ENCODE assay signal across 8 cellular contexts in genomic region chr22:41831383-41831782, GRCh38. TPM values are rescaled to one million over a fixed set of nuclear protein-coding genes. Genes with fewer than 3 reads are reported as not detected.
DNase-seq lines count a peak whose midpoint lies in the region; ATAC-seq, FAIRE-seq and TF ChIP-seq lines count a peak whose summit lies in the region.

No MANE protein-coding gene starts in this region.

- H3K27me3 ChIP-seq in PC-9 (ENCODE audit: insufficient read depth, low read depth) (no peaks in the 10 kb centered on the region), endothelial cell of umbilical vein (ENCODE audit: control insufficient read depth in 2 of 2, insufficient read depth in 2 of 2, low read length in 2 of 2) (no peaks in the 10 kb centered on the region)

- no peak for ATAC-seq in HG03354 (IDR thresholded peaks at IDR 0.05; ENCODE audit: poor library complexity, severe bottlenecking, unreplicated experiment)

- H4K20me1 ChIP-seq in PC-9 (ENCODE audit: insufficient read depth), result peaks cover 7% of the 10 kb centered on the region; the same call in 1 of the 2 replicates
- no peaks in the 10 kb centered on the region for H4K20me1 ChIP-seq in endothelial cell of umbilical vein (replicated peaks; ENCODE audit: control insufficient read depth, extremely low read depth, insufficient read depth, low read length)

- TF ChIP-seq POLR2A in endothelial cell of umbilical vein (IDR thresholded peaks at IDR 0.05; ENCODE audit: low read depth, low read length), result no peak

- H2AFZ ChIP-seq in PC-9, result no peak overlapping the region
- no peak overlapping the region for H2AFZ ChIP-seq in endothelial cell of umbilical vein (ENCODE audit: low read depth, low read length)

- no peaks in the 10 kb centered on the region for H3K9me1 ChIP-seq in endothelial cell of umbilical vein (replicated peaks; ENCODE audit: control insufficient read depth, extremely low read depth, insufficient read depth, low read length)

- H3K27ac ChIP-seq in PC-9 (peak overlapping the region; percentile 77; the same call in 1 of the 2 replicates), endothelial cell of umbilical vein (ENCODE audit: insufficient read depth, low read depth, low read length) (peak overlapping the region; percentile 73)

- intact Hi-C loops in PC-9 (cut with micrococcal nuclease; ENCODE audit: unreplicated experiment), result no loop called here
- intact Hi-C loops in endothelial cell of umbilical vein (cut with micrococcal nuclease), result no loop called here

- H3K9me2 ChIP-seq in PC-9 (ENCODE audit: insufficient read depth), result no peaks in the 10 kb centered on the region

- peaks cover 17% of the 10 kb centered on the region; the same call in 1 of the 2 replicates for H3F3A ChIP-seq in PC-9 (ENCODE audit: insufficient read depth, low read depth)

- TF ChIP-seq CTCF in PC-9 (conservative IDR thresholded peaks at IDR 0.05) (no peak), endothelial cell of umbilical vein (IDR thresholded peaks at IDR 0.05; ENCODE audit: extremely low read depth in 1 of 2, insufficient read depth in 1 of 2, low read depth in 1 of 2, low read length in 2 of 2) (no peak)

- dilution Hi-C loops in endothelial cell of umbilical vein (cut with MboI; ENCODE audit: extremely low pct_ligation_motif_present, low sequenced_read_pairs), result no loop called here

- DNase-seq in NCI-H446 treated with DMSO at 0.1 percent for 48 hours (lab: John Stamatoyannopoulos, UW) (peak; percentile 8), NCI-H446 (lab: John Stamatoyannopoulos, UW) (no peak), PC-9 (no peak), endothelial cell of umbilical vein (ENCODE audit: low read depth, low spot score) (peak; percentile 18), pulmonary artery endothelial cell (ENCODE audit: low read depth, low spot score) (peak; percentile 17), inferior parietal cortex (ENCODE audit: extremely low spot score) (no peak), NCI-H345 (lab: John Stamatoyannopoulos, UW) (no peak)

- H3K4me3 ChIP-seq in PC-9 (no peak overlapping the region), endothelial cell of umbilical vein (replicated peaks in 1 of 3; ENCODE audit: insufficient read depth in 1 of 3, low read depth in 1 of 3, low read length in 3 of 3) (no peak overlapping the region)

- H3K79me2 ChIP-seq in PC-9 (ENCODE audit: low read depth) (peaks cover 44% of the 10 kb centered on the region), endothelial cell of umbilical vein (ENCODE audit: control insufficient read depth, insufficient read depth, low read length) (peaks cover 30% of the 10 kb centered on the region)

- H3K4me1 ChIP-seq in PC-9 (replicated peaks; ENCODE audit: insufficient read depth), result peaks cover 21% of the 10 kb centered on the region
- peaks cover 16% of the 10 kb centered on the region for H3K4me1 ChIP-seq in endothelial cell of umbilical vein (ENCODE audit: control insufficient read depth, extremely low read depth, insufficient read depth, low read length)

- no peak for FAIRE-seq in endothelial cell of umbilical vein (lab: Jason Lieb, UNC)

- POLR2A ChIA-PET in PC-9 (lab: Charles Lee; ENCODE audit: unreplicated experiment), result interaction anchor here (0.5 kb wide), 1 partner anchor 1679 kb away, joined by 5 read pairs; no protein-coding TSS in a partner anchor
- POLR2A ChIA-PET in endothelial cell of umbilical vein (lab: Charles Lee), result interaction anchor here (1.3 kb wide), 1 partner anchor 31 kb away, joined by 3 read pairs; the partner anchor contains the start of gene CCDC134

- CTCF ChIA-PET in PC-9 (lab: Charles Lee) (interaction anchor here (0.6 kb wide), 1 partner anchor 85 kb away, joined by 4 read pairs; no protein-coding TSS in a partner anchor), endothelial cell of umbilical vein (lab: Charles Lee) (interaction anchor here (1.0 to 2.4 kb wide), 5 partner anchors 9 to 134 kb away, joined by 3 to 16 read pairs (median 6); partner anchors contain the start of gene CENPM)

- H3K36me3 ChIP-seq in PC-9 (ENCODE audit: low read depth) (peaks cover 19% of the 10 kb centered on the region), endothelial cell of umbilical vein (ENCODE audit: control insufficient read depth in 2 of 2, extremely low read depth in 1 of 2, insufficient read depth in 2 of 2, low read length in 2 of 2) (peaks cover 0 to 5% of the 10 kb centered on the region in 2 experiments)

- peak overlapping the region; percentile 79; the same call in 1 of the 2 replicates for H3K4me2 ChIP-seq in PC-9
- H3K4me2 ChIP-seq in endothelial cell of umbilical vein (ENCODE audit: insufficient read depth, low read length), result no peak overlapping the region

- H3K9me3 ChIP-seq in PC-9 (ENCODE audit: insufficient read depth, low read depth) (no peaks in the 10 kb centered on the region), endothelial cell of umbilical vein (replicated peaks; ENCODE audit: control insufficient read depth, insufficient read depth, low read length) (no peaks in the 10 kb centered on the region)

- BruUV-seq in PC-9 (replicated peaks; lab: Mats Ljungman, UMichigan), result no TSS peak
- BruUV-seq in endothelial cell of umbilical vein (replicated peaks; lab: Mats Ljungman, UMichigan), result no TSS peak

- H3K9ac ChIP-seq in endothelial cell of umbilical vein (replicated peaks; ENCODE audit: extremely low read depth, insufficient read depth, low read length), result no peak overlapping the region

TF ChIP-seq in endothelial cell of umbilical vein, 7 proteins besides CTCF, POLR2A, EP300 and RAD21:
- TF ChIP-seq GATA2 (IDR thresholded peaks at IDR 0.05; ENCODE audit: insufficient read depth, insufficient read length, low read depth, low read length) (no peak), EZH2 (IDR thresholded peaks at IDR 0.05; ENCODE audit: borderline replicate concordance, low read depth, low read length, severe bottlenecking) (no peak), FOS (IDR thresholded peaks at IDR 0.05; ENCODE audit: borderline replicate concordance, insufficient read depth, low read length) (no peak), JUN (IDR thresholded peaks at IDR 0.05; ENCODE audit: borderline replicate concordance, insufficient read depth, insufficient read length, low read depth) (no peak), POLR2AphosphoS5 (IDR thresholded peaks at IDR 0.05; ENCODE audit: insufficient read depth, low read depth, low read length) (no peak), MYC (IDR thresholded peaks at IDR 0.05; ENCODE audit: low read depth, low read length) (no peak)
- TF ChIP-seq, protein P1, sequence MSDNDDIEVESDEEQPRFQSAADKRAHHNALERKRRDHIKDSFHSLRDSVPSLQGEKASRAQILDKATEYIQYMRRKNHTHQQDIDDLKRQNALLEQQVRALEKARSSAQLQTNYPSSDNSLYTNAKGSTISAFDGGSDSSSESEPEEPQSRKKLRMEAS (IDR thresholded peaks at IDR 0.05; ENCODE audit: insufficient read depth, insufficient read length), result no peak
TF ChIP-seq in endothelial cell of umbilical vein: peak in this region for 0.

RNA-seq across cellular contexts. Expression of gene SREBF2, which starts 1.5 kb away (rescaled TPM):
- total RNA-seq in PC-9 (2021) (163 and 196 TPM in 2 replicates), endothelial cell of umbilical vein (136 and 144 TPM in 2 replicates), pulmonary artery endothelial cell (47.9 and 60.6 TPM in 2 replicates)
- 101 and 105 TPM in 2 replicates for polyA plus RNA-seq in endothelial cell of umbilical vein
- 64.9 and 79.0 TPM in 2 replicates for polyA plus RNA-seq in endothelial cell of umbilical vein (2011; cell fraction: cytosol; rRNA removed)
- 142 and 146 TPM in 2 replicates for polyA plus RNA-seq in endothelial cell of umbilical vein (2011; cell fraction: nucleus; rRNA removed)
- 65.1 and 68.1 TPM in 2 replicates for polyA plus RNA-seq in endothelial cell of umbilical vein (2012)
- polyA minus RNA-seq in endothelial cell of umbilical vein, result 144 and 167 TPM in 2 replicates
- polyA minus RNA-seq in endothelial cell of umbilical vein (2011; cell fraction: cytosol; rRNA and poly(A)+ RNA removed), result 39.5 TPM
- 83.5 and 87.5 TPM in 2 replicates for polyA minus RNA-seq in endothelial cell of umbilical vein (2011; cell fraction: nucleus; rRNA and poly(A)+ RNA removed)

RNA-seq across cellular contexts. Expression of gene CCDC134, which starts 30.9 kb away (rescaled TPM):
- total RNA-seq in PC-9 (2021) (29.0 and 33.3 TPM in 2 replicates), endothelial cell of umbilical vein (8.1 and 8.4 TPM in 2 replicates), pulmonary artery endothelial cell (6.7 and 11.2 TPM in 2 replicates)
- polyA plus RNA-seq in endothelial cell of umbilical vein, result 4.0 and 4.5 TPM in 2 replicates
- polyA plus RNA-seq in endothelial cell of umbilical vein (2011; cell fraction: cytosol; rRNA removed), result 4.1 and 5.0 TPM in 2 replicates
- 4.5 TPM in 2 replicates for polyA plus RNA-seq in endothelial cell of umbilical vein (2011; cell fraction: nucleus; rRNA removed)
- 2.3 and 3.0 TPM in 2 replicates for polyA plus RNA-seq in endothelial cell of umbilical vein (2012)
- 10.3 and 13.1 TPM in 2 replicates for polyA minus RNA-seq in endothelial cell of umbilical vein
- polyA minus RNA-seq in endothelial cell of umbilical vein (2011; cell fraction: cytosol; rRNA and poly(A)+ RNA removed), result 4.9 TPM
- 2.3 and 2.5 TPM in 2 replicates for polyA minus RNA-seq in endothelial cell of umbilical vein (2011; cell fraction: nucleus; rRNA and poly(A)+ RNA removed)

Comparison
In these comparisons a context has a peak if more than half of its experiments do, and no peak if none do; other contexts are left out.
1. DNase-seq: peak in NCI-H446 treated with DMSO at 0.1 percent for 48 hours (single experiment), endothelial cell of umbilical vein (single experiment) and pulmonary artery endothelial cell (single experiment); none in NCI-H446 (0 of 2), PC-9 (0 of 2), inferior parietal cortex (single experiment) and NCI-H345 (single experiment).